Comparison of ENCODE assay signal across 8 cellular contexts in genomic region chr10:97445722-97446639, GRCh38. TPM values are rescaled to one million over a fixed set of nuclear protein-coding genes. Genes with fewer than 3 reads are reported as not detected.
A peak's percentile ranks its signal among the peaks of the same experiment; 100 is the strongest.
DNase-seq lines count a peak whose midpoint lies in the region; ATAC-seq, FAIRE-seq and TF ChIP-seq lines count a peak whose summit lies in the region.

Gene EXOSC1 (minus strand): TSS chr10:97446006. CDS start chr10:97445985, 21 bp downstream.
Gene ZDHHC16 (plus strand): TSS chr10:97446175. CDS start chr10:97451676, 5,501 bp downstream.

- DNase-seq in AG20443 (ENCODE audit: low spot score), result peak; percentile 98
- peak; percentile 95 for DNase-seq in NCI-H460 (ENCODE audit: extremely low read depth, low read depth)
- DNase-seq in activated CD4-positive, CD25-positive, alpha-beta regulatory T cell treated with anti-CD3 and anti-CD28 coated beads, Interleukin-2, amount 50 U/mL, for 72 hours, result peak; percentile 89
- DNase-seq in cerebellar nuclear complex (lab: John Stamatoyannopoulos, UW), result peak; percentile 75 to 91
- DNase-seq in keratinocyte (ENCODE audit: low read depth, low spot score), result no peak
- peak; percentile 75 to 81 for DNase-seq in stimulated activated CD4-positive, alpha-beta T cell treated with anti-CD3 and anti-CD28 coated beads, Interleukin-15, amount 100 ng/mL, for 1 hour (ENCODE audit: low read depth in 1 of 2, low spot score in 1 of 2)

- peak; percentile 94 for ATAC-seq in GM19043 (IDR thresholded peaks at IDR 0.05; ENCODE audit: low read depth, unreplicated experiment)
- ATAC-seq in HG03378 (IDR thresholded peaks at IDR 0.05; ENCODE audit: unreplicated experiment), result peak; percentile 94

- no peaks in the 10 kb centered on the region for H3K9me3 ChIP-seq in keratinocyte (ENCODE audit: control insufficient read depth, low read depth, low read length)

- H3K9me1 ChIP-seq in keratinocyte (ENCODE audit: control insufficient read depth, extremely low read depth, insufficient read depth, low read length), result peaks cover 2% of the 10 kb centered on the region

- H3K4me2 ChIP-seq in keratinocyte (ENCODE audit: control insufficient read depth, extremely low read depth, insufficient read depth, low read depth, low read length), result peak within 1 kb of the TSS; percentile 92

- peak; percentile 85 for FAIRE-seq in keratinocyte (lab: Jason Lieb, UNC)

- peak within 1 kb of the TSS; percentile 74 to 92 (median 87) for H3K4me3 ChIP-seq in keratinocyte (ENCODE audit: control insufficient read depth in 2 of 3, extremely low read depth in 1 of 3, insufficient read depth in 2 of 3, low read depth in 1 of 3, low read length in 3 of 3)

- H3K36me3 ChIP-seq in keratinocyte (ENCODE audit: control insufficient read depth in 2 of 2, extremely low read depth in 1 of 2, insufficient read depth in 2 of 2, low read length in 2 of 2), result peaks cover 0 to 8% of the 10 kb centered on the region in 2 experiments

- H3K27ac ChIP-seq in keratinocyte (ENCODE audit: control insufficient read depth, insufficient read depth, low read length), result peak within 1 kb of the TSS; percentile 40

- H3K27me3 ChIP-seq in keratinocyte (ENCODE audit: control insufficient read depth, extremely low read depth, insufficient read depth, low read length), result no peaks in the 10 kb centered on the region

- dilution Hi-C loops in keratinocyte (cut with MboI; ENCODE audit: extremely low pct_ligation_motif_present, low sequenced_read_pairs), result no loop called here

- no peaks in the 10 kb centered on the region for H4K20me1 ChIP-seq in keratinocyte (ENCODE audit: control insufficient read depth, extremely low read depth, insufficient read depth, low read length)

- TF ChIP-seq CTCF in keratinocyte (optimal IDR thresholded peaks at IDR 0.05 in 1 of 3, IDR thresholded peaks at IDR 0.05 in 1 of 3, conservative IDR thresholded peaks at IDR 0.05 in 1 of 3; ENCODE audit: extremely low read depth in 1 of 3, insufficient read depth in 2 of 3, low read length in 3 of 3), result peak in 1 of 3 experiments; percentile 8

- H3K4me1 ChIP-seq in keratinocyte (ENCODE audit: control insufficient read depth, extremely low read depth, insufficient read depth, low read length), result peaks cover 25% of the 10 kb centered on the region

- H3K9ac ChIP-seq in keratinocyte (ENCODE audit: control insufficient read depth, extremely low read depth, insufficient read depth, low read length), result peak within 1 kb of the TSS; percentile 78

- peaks cover 67% of the 10 kb centered on the region for H3K79me2 ChIP-seq in keratinocyte (ENCODE audit: control insufficient read depth, insufficient read depth, low read length)

- peak within 1 kb of the TSS; percentile 77 for H2AFZ ChIP-seq in keratinocyte (ENCODE audit: control insufficient read depth, low read length)

RNA-seq across cellular contexts. Expression of gene EXOSC1, which starts in this region (rescaled TPM):
- 85.8 and 96.3 TPM in 2 replicates for total RNA-seq in NCI-H460 (2014; rRNA removed; shearing (Covaris generic))
- 39.6 and 63.2 TPM in 2 replicates for polyA plus RNA-seq in NCI-H460 (2014; cell fraction: nucleus; rRNA removed)
- 40.9 to 45.7 TPM (median 42.9 TPM) in 3 replicates for polyA plus RNA-seq in keratinocyte
- 13.2 TPM for polyA plus RNA-seq in keratinocyte (2011; ENCODE audit: low read depth)
- 37.0 and 46.2 TPM in 2 replicates for polyA plus RNA-seq in keratinocyte (2011; cell fraction: cytosol; rRNA removed)
- polyA plus RNA-seq in keratinocyte (2011; cell fraction: nucleus; rRNA removed), result 30.4 and 33.5 TPM in 2 replicates
- polyA plus RNA-seq in keratinocyte (2012; ENCODE audit: low replicate concordance), result 35.8 and 41.0 TPM in 2 replicates
- polyA minus RNA-seq in keratinocyte, result 18.1 to 36.1 TPM (median 24.5 TPM) in 3 replicates
- 12.9 TPM for polyA minus RNA-seq in keratinocyte (2011; cell fraction: cytosol; rRNA and poly(A)+ RNA removed)
- polyA minus RNA-seq in keratinocyte (2011; cell fraction: nucleus; rRNA and poly(A)+ RNA removed), result 6.2 and 6.6 TPM in 2 replicates

RNA-seq across cellular contexts. Expression of gene ZDHHC16, which starts in this region (rescaled TPM):
- total RNA-seq in NCI-H460 (2014; rRNA removed; shearing (Covaris generic)), result 34.3 and 35.4 TPM in 2 replicates
- 44.9 and 49.0 TPM in 2 replicates for polyA plus RNA-seq in NCI-H460 (2014; cell fraction: nucleus; rRNA removed)
- 63.3 to 77.6 TPM (median 67.8 TPM) in 3 replicates for polyA plus RNA-seq in keratinocyte
- 25.8 TPM for polyA plus RNA-seq in keratinocyte (2011; ENCODE audit: low read depth)
- 64.0 and 68.6 TPM in 2 replicates for polyA plus RNA-seq in keratinocyte (2011; cell fraction: cytosol; rRNA removed)
- 49.2 and 49.4 TPM in 2 replicates for polyA plus RNA-seq in keratinocyte (2011; cell fraction: nucleus; rRNA removed)
- polyA plus RNA-seq in keratinocyte (2012; ENCODE audit: low replicate concordance), result 15.5 and 52.4 TPM in 2 replicates
- 109 to 143 TPM (median 132 TPM) in 3 replicates for polyA minus RNA-seq in keratinocyte
- 46.6 TPM for polyA minus RNA-seq in keratinocyte (2011; cell fraction: cytosol; rRNA and poly(A)+ RNA removed)
- polyA minus RNA-seq in keratinocyte (2011; cell fraction: nucleus; rRNA and poly(A)+ RNA removed), result 22.8 and 27.0 TPM in 2 replicates
